Comparison of ENCODE assay signal across 6 cellular contexts in genomic region chr4:110207233-110207632, GRCh38.
"Had no signal": no experiment of that assay in that cellular context is flagged by ENCODE, and none has a peak within 500 bp of the region (broad histone marks: within the 10 kb centered on the region; RNA-seq: fewer than 3 reads in every experiment).

No MANE protein-coding gene starts in this region.

- H3K9ac ChIP-seq: KMS-11 had no signal

- H3K4me2 ChIP-seq: KMS-11 had no signal

- ATAC-seq: K562 had no signal

- FAIRE-seq: K562 had no signal

- DNase-seq: IMR-90, KBM-7, KG1 had no signal

- H3K27ac ChIP-seq: HL-60, KMS-11 had no signal

- H3K4me3 ChIP-seq: K562 had no signal
